Comparison of ENCODE assay signal across 31 cellular contexts in genomic region chr3:184576457-184577240, GRCh38. TPM values are rescaled to one million over a fixed set of nuclear protein-coding genes. Genes with fewer than 3 reads are reported as not detected.
"Had no signal": no experiment of that assay in that cellular context is flagged by ENCODE, and none has a peak within 500 bp of the region (broad histone marks: within the 10 kb centered on the region; RNA-seq: fewer than 3 reads in every experiment).

No MANE protein-coding gene starts in this region.

- H3K27me3 ChIP-seq: ascending aorta, MG63 had no signal

- DNase-seq: activated CD4-positive, alpha-beta T cell treated with anti-CD3 and anti-CD28 coated beads, Interleukin-2, amount 10 ng/mL, durations not matched to agents 24 days and 14 days; activated CD4-positive, alpha-beta T cell treated with anti-CD3 and anti-CD28 coated beads, Interleukin-2, amount 50 U/mL, for 48 hours; activated CD4-positive, CD25-positive, alpha-beta regulatory T cell treated with anti-CD3 and anti-CD28 coated beads, Interleukin-2, amount 50 U/mL, for 72 hours; activated CD8-positive, alpha-beta memory T cell treated with anti-CD3 and anti-CD28 coated beads, Interleukin-2, amount 10 ng/mL, durations not matched to agents 7 days and 5 days; activated effector memory CD4-positive, alpha-beta T cell treated with Interleukin-2 at 50 U/mL for 16 hours; activated naive CD4-positive, alpha-beta T cell; activated T-cell treated with anti-CD3 and anti-CD28 coated beads, Interleukin-2, amount 50 U/mL, for 24 hours; amniotic stem cell; MG63; MV-4-11; NCI-H1092 treated with DMSO at 0.1 percent for 48 hours; NCI-H1417 treated with DMSO at 0.1 percent for 48 hours; NCI-H1694; NCI-H2029; NCI-H2107; NCI-H2171 treated with DMSO at 0.1 percent for 48 hours; NCI-H345; NCI-H510A; NCI-H526 treated with DMSO at 0.1 percent for 48 hours; NCI-H82; RPMI8226; T-helper 17 cell; T-helper 9 cell had no signal

- H3K4me3 Mint-ChIP-seq: activated CD4-positive, alpha-beta T cell treated with anti-CD3 and anti-CD28 coated beads, Interleukin-2, amount 10 ng/mL, durations not matched to agents 24 days and 14 days; activated CD8-positive, alpha-beta memory T cell treated with anti-CD3 and anti-CD28 coated beads, Interleukin-2, amount 10 ng/mL, durations not matched to agents 7 days and 5 days; activated naive CD4-positive, alpha-beta T cell treated with anti-CD3 and anti-CD28 coated beads, Interleukin-2, amount 50 U/mL, for 24 hours; activated T-cell treated with anti-CD3 and anti-CD28 coated beads, Interleukin-2, amount 50 U/mL, for 24 hours; activated T-helper 1 cell treated with anti-CD3 and anti-CD28 coated beads, Interleukin-12 subunit alpha, Interleukin-12 subunit beta, Interleukin-2, Interleukin-4 antibody, amounts not matched to agents 30 ng/mL and 10 ng/mL and 1 ng/mL, durations not matched to agents 14 hours and 24 hours and 36 hours; T-helper 17 cell; WTC11 had no signal

- H3K27me3 Mint-ChIP-seq: brain had no signal

- H3K9me3 ChIP-seq: ascending aorta, MG63 had no signal

- H3K4me1 Mint-ChIP-seq: activated CD4-positive, alpha-beta T cell treated with anti-CD3 and anti-CD28 coated beads, Interleukin-2, amount 10 ng/mL, durations not matched to agents 24 days and 14 days; activated CD8-positive, alpha-beta memory T cell treated with anti-CD3 and anti-CD28 coated beads, Interleukin-2, amount 10 ng/mL, durations not matched to agents 7 days and 5 days; activated naive CD4-positive, alpha-beta T cell treated with anti-CD3 and anti-CD28 coated beads, Interleukin-2, amount 50 U/mL, for 24 hours had no signal

- ATAC-seq: activated CD8-positive, alpha-beta memory T cell treated with anti-CD3 and anti-CD28 coated beads, Interleukin-2, amount 10 ng/mL, durations not matched to agents 7 days and 5 days; Panc1; Right ventricle myocardium inferior; T-helper 17 cell; WTC11 had no signal

- H3K4me3 ChIP-seq: ascending aorta, MG63 had no signal

- H3K4me1 ChIP-seq: ascending aorta had no signal

- H3K36me3 ChIP-seq: MG63 had no signal

- H3K36me3 Mint-ChIP-seq: activated CD8-positive, alpha-beta memory T cell treated with anti-CD3 and anti-CD28 coated beads, Interleukin-2, amount 10 ng/mL, durations not matched to agents 7 days and 5 days had no signal

- H3K27ac Mint-ChIP-seq: activated CD4-positive, alpha-beta T cell treated with anti-CD3 and anti-CD28 coated beads, Interleukin-2, amount 10 ng/mL, durations not matched to agents 24 days and 14 days; activated CD8-positive, alpha-beta memory T cell treated with anti-CD3 and anti-CD28 coated beads, Interleukin-2, amount 10 ng/mL, durations not matched to agents 7 days and 5 days; activated naive CD4-positive, alpha-beta T cell treated with anti-CD3 and anti-CD28 coated beads, Interleukin-2, amount 50 U/mL, for 24 hours; activated T-cell treated with anti-CD3 and anti-CD28 coated beads, Interleukin-2, amount 50 U/mL, for 24 hours; activated T-helper 1 cell treated with anti-CD3 and anti-CD28 coated beads, Interleukin-12 subunit alpha, Interleukin-12 subunit beta, Interleukin-2, Interleukin-4 antibody, amounts not matched to agents 30 ng/mL and 10 ng/mL and 1 ng/mL, durations not matched to agents 14 hours and 24 hours and 36 hours; T-helper 17 cell; WTC11 had no signal

- H3K9me3 Mint-ChIP-seq: activated CD4-positive, alpha-beta T cell treated with anti-CD3 and anti-CD28 coated beads, Interleukin-2, amount 10 ng/mL, durations not matched to agents 24 days and 14 days; activated naive CD4-positive, alpha-beta T cell treated with anti-CD3 and anti-CD28 coated beads, Interleukin-2, amount 50 U/mL, for 24 hours; activated T-cell treated with anti-CD3 and anti-CD28 coated beads, Interleukin-2, amount 50 U/mL, for 24 hours; activated T-helper 1 cell treated with anti-CD3 and anti-CD28 coated beads, Interleukin-12 subunit alpha, Interleukin-12 subunit beta, Interleukin-2, Interleukin-4 antibody, amounts not matched to agents 30 ng/mL and 10 ng/mL and 1 ng/mL, durations not matched to agents 14 hours and 24 hours and 36 hours; brain; WTC11 had no signal

- H3K27ac ChIP-seq: ascending aorta had no signal

RNA-seq across cellular contexts. Expression of gene EPHB3, which starts 15.1 kb away (rescaled TPM):
- total RNA-seq: activated CD8-positive, alpha-beta memory T cell treated with anti-CD3 and anti-CD28 coated beads, Interleukin-2, amount 10 ng/mL, durations not matched to agents 7 days and 5 days; OCI-LY7 had no signal
